In genomic region chr19:33246729-33247440, GRCh38 we compare ENCODE assay signal across 19 cellular contexts. TPM values are rescaled to one million over a fixed set of nuclear protein-coding genes. Genes with fewer than 3 reads are reported as not detected.
A peak's percentile ranks its signal among the peaks of the same experiment; 100 is the strongest.
DNase-seq lines count a peak whose midpoint lies in the region; ATAC-seq and TF ChIP-seq lines count a peak whose summit lies in the region.
"Had no signal": no experiment of that assay in that cellular context is flagged by ENCODE, and none has a peak within 500 bp of the region (broad histone marks: within the 10 kb centered on the region; RNA-seq: fewer than 3 reads in every experiment).

No MANE protein-coding gene starts in this region.

- no peaks in the 10 kb centered on the region for H3K27me3 ChIP-seq in right lobe of liver

- intact Hi-C loops in Right ventricle myocardium inferior (cut with DNase I) = loop anchor here (10.0 kb wide), 1 partner anchor 58 kb away; the partner anchor contains the start of gene CEBPA
- intact Hi-C loops in left cardiac atrium (cut with DNase I) = loop anchor here in 1 of 2 donors (10.0 kb wide), 1 partner anchor 518 kb away; no protein-coding TSS in a partner anchor
- intact Hi-C loops in right lobe of liver (cut with DNase I) = loop anchor here in 1 of 2 donors (10.0 kb wide), 1 partner anchor 58 kb away; the partner anchor contains the start of gene CEBPA

- TF ChIP-seq POLR2A in right lobe of liver (IDR thresholded peaks at IDR 0.05) = no peak

- WGBS in right lobe of liver (ENCODE audit: insufficient coverage, low coverage, low lambda C conversion rate, missing lambda C conversion rate) = no CpG with 5 or more reads among the region's 7 CpGs

- no peaks in the 10 kb centered on the region for H3K36me3 ChIP-seq in right lobe of liver

- peaks cover 0 to 5% (median 2%) of the 10 kb centered on the region in 4 donors for H3K9me3 ChIP-seq in right lobe of liver

- H3K27ac ChIP-seq in right lobe of liver = peak overlapping the region in 2 of 3 donors; percentile 70 to 95
- H3K27ac ChIP-seq: PC-9, RWPE1 had no signal

- ATAC-seq in Right ventricle myocardium inferior = no peak
- ATAC-seq in left cardiac atrium = no peak
- ATAC-seq in right lobe of liver = peak; percentile 21 to 54 (median 46)

- TF ChIP-seq CTCF in epithelial cell of esophagus (IDR thresholded peaks at IDR 0.05; ENCODE audit: insufficient read depth, low read depth, low read length, missing control alignments) (no peak), right lobe of liver (IDR thresholded peaks at IDR 0.05) (no peak)

- H3K4me3 ChIP-seq in epithelial cell of esophagus (ENCODE audit: low read length) = no peak overlapping the region
- H3K4me3 ChIP-seq in right lobe of liver = no peak overlapping the region
- H3K4me3 ChIP-seq: PC-9 had no signal

- H3K4me1 ChIP-seq in right lobe of liver = peaks cover 0 to 36% (median 18%) of the 10 kb centered on the region in 4 donors

- DNase-seq in Right ventricle myocardium inferior (ENCODE audit: missing footprints) (peak; percentile 47), left cardiac atrium (no peak), epithelial cell of esophagus (ENCODE audit: low read depth) (peak; percentile 15), right lobe of liver (peak in 2 of 3 donors; percentile 77 to 85), NCI-H2227 treated with DMSO at 0.1 percent for 48 hours (lab: John Stamatoyannopoulos, UW) (no peak), NCI-H1417 (lab: John Stamatoyannopoulos, UW) (no peak)
- no peak for DNase-seq in activated CD4-positive, alpha-beta T cell treated with anti-CD3 and anti-CD28 coated beads for 48 hours
- DNase-seq: CD4-positive, alpha-beta memory T cell; EL; HFFc6; NCI-H1105 treated with DMSO at 0.1 percent for 48 hours; NCI-H187; NCI-H2107; NCI-H226; NCI-H524 treated with DMSO at 0.1 percent for 48 hours; PC-9 had no signal

RNA-seq across cellular contexts. Expression of gene SLC7A10, which starts 21.2 kb away (rescaled TPM):
- total RNA-seq in Right ventricle myocardium inferior (0.32 TPM), left cardiac atrium (1 to 10 TPM in 1 of 2 donors, under 1 TPM in 1; 0.58 to 4.0 TPM), right lobe of liver (not detected)
- total RNA-seq: A172; CD4-positive, alpha-beta memory T cell; H4; HFFc6; PC-9 had no signal

RNA-seq across cellular contexts. Expression of gene LRP3, which starts 52.8 kb away (rescaled TPM):
- total RNA-seq in Right ventricle myocardium inferior = 17.8 TPM
- 10 to 100 TPM; 16.2 to 22.1 TPM for total RNA-seq in left cardiac atrium
- total RNA-seq in right lobe of liver = 10 to 100 TPM; 25.2 to 40.7 (median 33.7) TPM

RNA-seq across cellular contexts. Expression of gene CEBPA, which starts 55.4 kb away (rescaled TPM):
- 4.9 TPM for total RNA-seq in Right ventricle myocardium inferior
- 10 to 100 TPM; 21.0 to 41.8 TPM for total RNA-seq in left cardiac atrium
- 100 to 1,000 TPM in 4 of 6 experiments, 10 to 100 TPM in 2; 53.9 to 163 (median 119) TPM for total RNA-seq in right lobe of liver

Comparison
In these comparisons a context has a peak if more than half of its experiments do, and no peak if none do; other contexts are left out.
1. DNase-seq: peak in Right ventricle myocardium inferior (single experiment), epithelial cell of esophagus (single experiment) and right lobe of liver (2 of 3); none in left cardiac atrium (single experiment), activated CD4-positive, alpha-beta T cell treated with anti-CD3 and anti-CD28 coated beads for 48 hours (single experiment), NCI-H2227 treated with DMSO at 0.1 percent for 48 hours (single experiment) and NCI-H1417 (0 of 3).
2. ATAC-seq: peak in right lobe of liver (4 of 4); none in Right ventricle myocardium inferior (single experiment) and left cardiac atrium (0 of 2).